ENCODE assay signal across 8 cellular contexts in genomic region chr6:138106665-138107077, GRCh38. TPM values are rescaled to one million over a fixed set of nuclear protein-coding genes. Genes with fewer than 3 reads are reported as not detected.
DNase-seq lines count a peak whose midpoint lies in the region; ATAC-seq and TF ChIP-seq lines count a peak whose summit lies in the region.

No MANE protein-coding gene starts in this region.

- H3K9ac ChIP-seq in fibroblast of lung (ENCODE audit: insufficient read depth, low read length) = peak overlapping the region; percentile 83

- intact Hi-C loops in prostate gland (cut with DNase I) = loop anchor here (5.0 to 10.0 kb wide), 2 partner anchors 242 to 399 kb away; partner anchors contain the start of gene TNFAIP3

- H3K4me3 ChIP-seq in GM08714 (ENCODE audit: low read length) (peak overlapping the region; percentile 49), RWPE2 (ENCODE audit: severe bottlenecking) (peak overlapping the region; percentile 84), fibroblast of lung (replicated peaks in 1 of 4; ENCODE audit: control extremely low read depth in 1 of 4, insufficient read depth in 1 of 4, low read depth in 3 of 4, low read length in 4 of 4) (peak overlapping the region; percentile 63 to 83 (median 72)), prostate gland (peak overlapping the region; percentile 77 to 93)

- H3K79me2 ChIP-seq in fibroblast of lung (ENCODE audit: control insufficient read depth, insufficient read depth, low read length) = peaks cover 25% of the 10 kb centered on the region

- no peaks in the 10 kb centered on the region for H4K20me1 ChIP-seq in fibroblast of lung (ENCODE audit: control insufficient read depth, extremely low read depth, insufficient read depth, low read length)

- H3K36me3 ChIP-seq in RWPE2 (ENCODE audit: low read depth) (peaks cover 43% of the 10 kb centered on the region), fibroblast of lung (ENCODE audit: control insufficient read depth, insufficient read depth, low read length) (no peaks in the 10 kb centered on the region), prostate gland (no peaks in the 10 kb centered on the region)

- TF ChIP-seq CTCF in RWPE2 (IDR thresholded peaks at IDR 0.05; ENCODE audit: poor library complexity, severe bottlenecking) (no peak), fibroblast of lung (conservative IDR thresholded peaks at IDR 0.05 in 1 of 2, IDR thresholded peaks at IDR 0.05 in 1 of 2; ENCODE audit: low read depth in 1 of 2, low read length in 2 of 2) (no peak), prostate gland (IDR thresholded peaks at IDR 0.05) (no peak)

- H3K27me3 ChIP-seq in RWPE2 (ENCODE audit: insufficient read depth, poor library complexity, severe bottlenecking) (no peaks in the 10 kb centered on the region), fibroblast of lung (ENCODE audit: control insufficient read depth, insufficient read depth, low read length) (no peaks in the 10 kb centered on the region), prostate gland (replicated peaks; ENCODE audit: insufficient read depth) (no peaks in the 10 kb centered on the region)

- ATAC-seq in RWPE2 (ENCODE audit: low read depth) = no peak; the same call in 2 of the 3 replicates
- ATAC-seq in HG02981 (IDR thresholded peaks at IDR 0.05; ENCODE audit: unreplicated experiment) = no peak
- no peak for ATAC-seq in HG03280 (IDR thresholded peaks at IDR 0.05; ENCODE audit: unreplicated experiment)

- 2% methylated on average over 17 of the region's 17 CpGs for WGBS in prostate gland

- no peak for DNase-seq in RWPE2 (ENCODE audit: low spot score)
- peak in 1 of 2 donors; percentile 17 for DNase-seq in fibroblast of lung (ENCODE audit: low read depth in 2 of 2)
- DNase-seq in prostate gland (ENCODE audit: low spot score) = no peak
- DNase-seq in HUDEP-2 (lab: John Stamatoyannopoulos, UW; ENCODE audit: unreplicated experiment in 76 of 76) = no peak
- DNase-seq in T-helper 9 cell = no peak

- H3K9me3 ChIP-seq in RWPE2 (ENCODE audit: severe bottlenecking) (no peaks in the 10 kb centered on the region), fibroblast of lung (ENCODE audit: control insufficient read depth, insufficient read depth, low read depth, low read length) (no peaks in the 10 kb centered on the region), prostate gland (no peaks in the 10 kb centered on the region)

- TF ChIP-seq POLR2A in prostate gland (IDR thresholded peaks at IDR 0.05) = no peak

- H3K4me1 ChIP-seq in RWPE2 (ENCODE audit: insufficient read depth, poor library complexity, severe bottlenecking) (peaks cover 35% of the 10 kb centered on the region), fibroblast of lung (ENCODE audit: control insufficient read depth, extremely low read depth, insufficient read depth, low read length) (peaks cover 7% of the 10 kb centered on the region), prostate gland (replicated peaks) (no peaks in the 10 kb centered on the region)

- H3K27ac ChIP-seq in RWPE2 (ENCODE audit: poor library complexity, severe bottlenecking) (peak overlapping the region; percentile 87), fibroblast of lung (ENCODE audit: insufficient read depth, low read length) (peak overlapping the region; percentile 71), prostate gland (peak overlapping the region; percentile 95 to 99)

- peak overlapping the region; percentile 79 for H3K4me2 ChIP-seq in fibroblast of lung (ENCODE audit: extremely low read depth, insufficient read depth, low read length)

- no peak overlapping the region for H2AFZ ChIP-seq in fibroblast of lung (ENCODE audit: low read length)

RNA-seq across cellular contexts. Expression of gene PERP, which starts 0.5 kb away (rescaled TPM):
- total RNA-seq in fibroblast of lung (12.8 and 39.3 TPM in 2 replicates), prostate gland (100 to 1,000 TPM in 1 of 2 donors, 10 to 100 TPM in 1; 64.4 to 149 TPM)
- 50.6 and 85.4 TPM in 2 replicates for polyA plus RNA-seq in fibroblast of lung
- 72.3 and 119 TPM in 2 replicates for polyA plus RNA-seq in fibroblast of lung (2012)
- 49.7 and 76.9 TPM in 2 replicates for polyA minus RNA-seq in fibroblast of lung (ENCODE audit: low replicate concordance)

RNA-seq across cellular contexts. Expression of gene ARFGEF3, which starts 55.1 kb away (rescaled TPM):
- total RNA-seq in fibroblast of lung = under 0.01 TPM in 2 replicates
- 0.14 and 0.23 TPM in 2 replicates for polyA plus RNA-seq in fibroblast of lung
- 0.14 and 0.16 TPM in 2 replicates for polyA plus RNA-seq in fibroblast of lung (2012)
- 1.5 and 1.6 TPM in 2 replicates for polyA minus RNA-seq in fibroblast of lung (ENCODE audit: low replicate concordance)
- 10 to 100 TPM; 41.0 to 80.1 TPM for total RNA-seq in prostate gland

Comparison
In these comparisons a context has a peak if more than half of its experiments do, and no peak if none do; other contexts are left out.
1. RNA of gene ARFGEF3, which starts 55.1 kb away (total RNA-seq): 41.0 to 80.1 TPM in prostate gland; under 0.01 TPM in fibroblast of lung; every median in the first group is over 10 times any median in the second.
2. Peak in every context shown above with its lines, with median percentiles within 50 percentile points of each other: H3K4me3 ChIP-seq and H3K27ac ChIP-seq.